In genomic region chr11:71889181-71889872, GRCh38 we compare ENCODE assay signal across 11 cellular contexts. TPM values are rescaled to one million over a fixed set of nuclear protein-coding genes. Genes with fewer than 3 reads are reported as not detected.
"Had no signal": no experiment of that assay in that cellular context is flagged by ENCODE, and none has a peak within 500 bp of the region (broad histone marks: within the 10 kb centered on the region; RNA-seq: fewer than 3 reads in every experiment).

No MANE protein-coding gene starts in this region.

RNA-seq across cellular contexts. Expression of gene DEFB131B, which starts 11.1 kb away (rescaled TPM):
- total RNA-seq: activated CD4-positive, alpha-beta memory T cell treated with anti-CD3 and anti-CD28 coated beads for 36 hours; activated CD4-positive, alpha-beta T cell treated with anti-CD3 and anti-CD28 coated beads for 36 hours; activated T-cell treated with anti-CD3 and anti-CD28 coated beads, Interleukin-2, amount 50 U/mL, for 4 hours; activated T-helper 1 cell treated with anti-CD3 and anti-CD28 coated beads, Interleukin-12 subunit alpha, Interleukin-12 subunit beta, Interleukin-2, Interleukin-4 antibody, amounts not matched to agents 30 ng/mL and 10 ng/mL and 1 ng/mL, durations not matched to agents 14 hours and 24 hours and 36 hours; cardiac muscle cell; LHCN-M2; M059J; Peyer's patch; SJSA1; WTC11 had no signal
- polyA plus RNA-seq: cardiac muscle cell, SK-N-SH had no signal

RNA-seq across cellular contexts. Expression of gene DEFB108B, which starts 56.3 kb away (rescaled TPM):
- total RNA-seq: activated CD4-positive, alpha-beta memory T cell treated with anti-CD3 and anti-CD28 coated beads for 36 hours; activated CD4-positive, alpha-beta T cell treated with anti-CD3 and anti-CD28 coated beads for 36 hours; activated T-cell treated with anti-CD3 and anti-CD28 coated beads, Interleukin-2, amount 50 U/mL, for 4 hours; activated T-helper 1 cell treated with anti-CD3 and anti-CD28 coated beads, Interleukin-12 subunit alpha, Interleukin-12 subunit beta, Interleukin-2, Interleukin-4 antibody, amounts not matched to agents 30 ng/mL and 10 ng/mL and 1 ng/mL, durations not matched to agents 14 hours and 24 hours and 36 hours; cardiac muscle cell; LHCN-M2; M059J; Peyer's patch; SJSA1; WTC11 had no signal
- polyA plus RNA-seq: cardiac muscle cell, SK-N-SH had no signal
